ENCODE assay signal across 17 cellular contexts in genomic region chr7:25638590-25638989, GRCh38.
"Had no signal": no experiment of that assay in that cellular context is flagged by ENCODE, and none has a peak within 500 bp of the region (broad histone marks: within the 10 kb centered on the region; RNA-seq: fewer than 3 reads in every experiment).

No MANE protein-coding gene starts in this region.

- H3K9me3 Mint-ChIP-seq: natural killer cell, neural progenitor cell, type B pancreatic cell had no signal

- H3K9ac ChIP-seq: neural progenitor cell had no signal

- H3K27me3 ChIP-seq: esophagus squamous epithelium, neural progenitor cell, stomach had no signal

- H3K4me1 ChIP-seq: neural progenitor cell had no signal

- H3K4me3 Mint-ChIP-seq: central memory CD8-positive, alpha-beta T cell; natural killer cell; neural progenitor cell; type B pancreatic cell had no signal

- ATAC-seq: left colon, mucosa of descending colon, natural killer cell had no signal

- FAIRE-seq: kidney, small intestine, urothelium cell line had no signal

- H3K27me3 Mint-ChIP-seq: type B pancreatic cell had no signal

- H3K9me3 ChIP-seq: esophagus squamous epithelium, mucosa of descending colon, stomach had no signal

- H3K27ac ChIP-seq: epithelial cell of prostate, esophagus squamous epithelium, neural progenitor cell had no signal

- H3K36me3 Mint-ChIP-seq: natural killer cell, neural progenitor cell, type B pancreatic cell had no signal

- H3K4me2 ChIP-seq: neural progenitor cell had no signal

- H3K4me3 ChIP-seq: esophagus squamous epithelium, mucosa of descending colon, neural progenitor cell, stomach had no signal

- H3K27ac Mint-ChIP-seq: natural killer cell, neural progenitor cell, type B pancreatic cell had no signal

- H3K36me3 ChIP-seq: esophagus squamous epithelium, neural progenitor cell, stomach had no signal

- H2AFZ ChIP-seq: neural progenitor cell had no signal

- DNase-seq: effector memory CD4-positive, alpha-beta T cell; esophagus squamous epithelium; foreskin fibroblast; kidney; left colon; mucosa of descending colon; natural killer cell; small intestine; stimulated activated CD4-positive, alpha-beta T cell treated with anti-CD3 and anti-CD28 coated beads, Interleukin-12 subunit alpha, Interleukin-12 subunit beta, amount 100 ng/mL, for 4 hours; stimulated activated naive CD4-positive, alpha-beta T cell; stomach; substantia nigra had no signal

- H3K4me1 Mint-ChIP-seq: central memory CD8-positive, alpha-beta T cell; natural killer cell had no signal
